ENCODE assay signal across 19 cellular contexts in genomic region chr17:21354796-21355385, GRCh38. TPM values are rescaled to one million over a fixed set of nuclear protein-coding genes. Genes with fewer than 3 reads are reported as not detected.
"Had no signal": no experiment of that assay in that cellular context is flagged by ENCODE, and none has a peak within 500 bp of the region (broad histone marks: within the 10 kb centered on the region; RNA-seq: fewer than 3 reads in every experiment).

No MANE protein-coding gene starts in this region.

- H3K4me3 ChIP-seq: esophagus muscularis mucosa, gastrocnemius medialis, right atrium auricular region, sigmoid colon, skin epidermis, suprapubic skin, thyroid gland had no signal

- H3K9me3 ChIP-seq: esophagus muscularis mucosa, gastrocnemius medialis, neutrophil, right atrium auricular region, sigmoid colon, suprapubic skin, thyroid gland had no signal

- H3K27me3 ChIP-seq: esophagus muscularis mucosa, gastrocnemius medialis, neutrophil, right atrium auricular region, sigmoid colon, suprapubic skin, thyroid gland had no signal

- H3K4me3 Mint-ChIP-seq: central memory CD8-positive, alpha-beta T cell; dendritic cell treated with granulocyte-macrophage colony-stimulating factor and Interleukin-4, amounts not matched to agents 40 ng/mL and 50 ng/mL, for 4 days; effector memory CD8-positive, alpha-beta T cell; immature natural killer cell; naive thymus-derived CD8-positive, alpha-beta T cell; type B pancreatic cell had no signal

- H3K27me3 Mint-ChIP-seq: central memory CD8-positive, alpha-beta T cell had no signal

- H3K36me3 ChIP-seq: esophagus muscularis mucosa, gastrocnemius medialis, neutrophil, right atrium auricular region, sigmoid colon, suprapubic skin, thyroid gland had no signal

- ATAC-seq: effector memory CD8-positive, alpha-beta T cell; gastrocnemius medialis; left colon; naive thymus-derived CD8-positive, alpha-beta T cell had no signal

- H3K4me1 ChIP-seq: gastrocnemius medialis, sigmoid colon had no signal

- DNase-seq: effector memory CD8-positive, alpha-beta T cell; gastrocnemius medialis; immature natural killer cell; left colon; mammary epithelial cell; stimulated activated CD4-positive, alpha-beta T cell treated with anti-CD3 and anti-CD28 coated beads, Interleukin-2, amount 100 ng/mL, for 48 hours; stimulated activated naive CD4-positive, alpha-beta T cell treated with Interleukin-2 at 50 U/mL for 16 hours; thyroid gland had no signal

- H3K27ac ChIP-seq: epithelial cell of prostate, esophagus muscularis mucosa, gastrocnemius medialis, neutrophil, right atrium auricular region, sigmoid colon, thyroid gland had no signal

- H3K27ac Mint-ChIP-seq: dendritic cell treated with granulocyte-macrophage colony-stimulating factor and Interleukin-4, amounts not matched to agents 40 ng/mL and 50 ng/mL, for 4 days; effector memory CD8-positive, alpha-beta T cell; immature natural killer cell; type B pancreatic cell had no signal

- H3K4me1 Mint-ChIP-seq: central memory CD8-positive, alpha-beta T cell had no signal

- H3K36me3 Mint-ChIP-seq: immature natural killer cell; naive thymus-derived CD8-positive, alpha-beta T cell; type B pancreatic cell had no signal

- H3K9me3 Mint-ChIP-seq: central memory CD8-positive, alpha-beta T cell; dendritic cell treated with granulocyte-macrophage colony-stimulating factor and Interleukin-4, amounts not matched to agents 40 ng/mL and 50 ng/mL, for 4 days; effector memory CD8-positive, alpha-beta T cell; immature natural killer cell; naive thymus-derived CD8-positive, alpha-beta T cell; type B pancreatic cell had no signal

RNA-seq across cellular contexts. Expression of gene KCNJ12, which starts 21.3 kb away (rescaled TPM):
- total RNA-seq: mammary epithelial cell; naive thymus-derived CD8-positive, alpha-beta T cell had no signal
- polyA plus RNA-seq: immature natural killer cell had no signal
